In genomic region chr9:127738666-127739065, GRCh38 we compare ENCODE assay signal across 19 cellular contexts. TPM values are rescaled to one million over a fixed set of nuclear protein-coding genes. Genes with fewer than 3 reads are reported as not detected.
DNase-seq lines count a peak whose midpoint lies in the region; ATAC-seq, FAIRE-seq and TF ChIP-seq lines count a peak whose summit lies in the region.
"Had no signal": no experiment of that assay in that cellular context is flagged by ENCODE, and none has a peak within 500 bp of the region (broad histone marks: within the 10 kb centered on the region; RNA-seq: fewer than 3 reads in every experiment).

No MANE protein-coding gene starts in this region.

- DNase-seq in OCI-LY7 (ENCODE audit: low spot score): no peak
- DNase-seq in endothelial cell (ENCODE audit: low spot score): no peak
- no peak for DNase-seq in natural killer cell
- no peak for DNase-seq in GM10248 (ENCODE audit: extremely low spot score)
- no peak for DNase-seq in stimulated activated CD8-positive, alpha-beta memory T cell treated with anti-CD3 and anti-CD28 coated beads, Interleukin-4, amount 100 ng/mL, for 48 hours
- DNase-seq in kidney: no peak
- DNase-seq: ACHN, DMS53, GF-D8, HCEC 1CT, HFFc6 had no signal

- TF ChIP-seq CTCF in OCI-LY7 (conservative IDR thresholded peaks at IDR 0.05; ENCODE audit: low read length): no peak
- no peak for TF ChIP-seq CTCF in endothelial cell (IDR thresholded peaks at IDR 0.05; ENCODE audit: unreplicated experiment)
- no peak for TF ChIP-seq CTCF in natural killer cell (IDR thresholded peaks at IDR 0.05)
- no peak for TF ChIP-seq CTCF in GM10248 (IDR thresholded peaks at IDR 0.05; ENCODE audit: control extremely low read depth, extremely low read depth, low read depth, missing control alignments)
- no peak for TF ChIP-seq CTCF in kidney (IDR thresholded peaks at IDR 0.05; ENCODE audit: borderline replicate concordance, extremely low read depth, insufficient read depth)

- no peak overlapping the region for H3K27ac ChIP-seq in BLaER1
- no peak overlapping the region for H3K27ac ChIP-seq in OCI-LY7 (ENCODE audit: low read depth, low read length, poor library complexity, severe bottlenecking)
- no peak overlapping the region for H3K27ac ChIP-seq in kidney (ENCODE audit: low read depth in 2 of 2, low read length in 2 of 2)
- H3K27ac ChIP-seq: C4-2B had no signal

- CTCF ChIA-PET in OCI-LY7 (lab: Charles Lee; ENCODE audit: unreplicated experiment): no interaction called here
- CTCF ChIA-PET in GM10248 (lab: Yijun Ruan, JAX): interaction anchor here (1.0 to 1.4 kb wide), 2 partner anchors 46 to 131 kb away, joined by 3 to 5 read pairs; no protein-coding TSS in a partner anchor

- H3K27ac Mint-ChIP-seq in endothelial cell (ENCODE audit: unreplicated experiment) (no peak overlapping the region), natural killer cell (peak overlapping the region; percentile 93 to 96)
- H3K27ac Mint-ChIP-seq: HFFc6 had no signal

- H3K4me1 ChIP-seq in BLaER1 (peaks cover 30% of the 10 kb centered on the region), OCI-LY7 (ENCODE audit: insufficient read depth, low read length, poor library complexity, severe bottlenecking) (peaks cover 17% of the 10 kb centered on the region), kidney (ENCODE audit: control insufficient read depth in 1 of 2, insufficient read depth in 1 of 2, low read depth in 1 of 2, low read length in 2 of 2) (peaks cover 7 to 13% of the 10 kb centered on the region in 2 donors)

- no peaks in the 10 kb centered on the region for H3K27me3 ChIP-seq in BLaER1

- POLR2A ChIA-PET in OCI-LY7 (lab: Charles Lee) (no interaction called here), GM10248 (lab: Yijun Ruan, JAX) (no interaction called here)

- no peaks in the 10 kb centered on the region for H3K79me2 ChIP-seq in OCI-LY7 (ENCODE audit: insufficient read depth, low read depth, low read length)

- H3K36me3 Mint-ChIP-seq in endothelial cell (ENCODE audit: low read depth, unreplicated experiment) (peaks cover 34% of the 10 kb centered on the region), natural killer cell (peaks cover 8% of the 10 kb centered on the region)

- no peak overlapping the region for H3K4me2 ChIP-seq in BLaER1
- no peak overlapping the region for H3K4me2 ChIP-seq in OCI-LY7 (ENCODE audit: low read length)

- H3K4me1 Mint-ChIP-seq in endothelial cell (ENCODE audit: unreplicated experiment) (peaks cover 25% of the 10 kb centered on the region), natural killer cell (peaks cover 5 to 21% of the 10 kb centered on the region in 2 donors)

- intact Hi-C loops in OCI-LY7 (cut with micrococcal nuclease; ENCODE audit: unreplicated experiment): no loop called here
- intact Hi-C loops in natural killer cell (cut with micrococcal nuclease): loop anchor here (5.0 to 10.0 kb wide), 2 partner anchors 124 to 184 kb away; partner anchors contain the start of gene STXBP1
- intact Hi-C loops in kidney (cut with DNase I): no loop called here

- peaks cover 37% of the 10 kb centered on the region for H4K20me1 ChIP-seq in BLaER1
- no peaks in the 10 kb centered on the region for H4K20me1 ChIP-seq in OCI-LY7 (ENCODE audit: insufficient read depth, low read length)

- H3K4me3 ChIP-seq in BLaER1: no peak overlapping the region
- no peak overlapping the region for H3K4me3 ChIP-seq in OCI-LY7 (ENCODE audit: low read depth, low read length, poor library complexity, severe bottlenecking)
- H3K4me3 ChIP-seq in kidney (ENCODE audit: low read length in 2 of 2): no peak overlapping the region

- H3K4me3 Mint-ChIP-seq in endothelial cell (ENCODE audit: unreplicated experiment) (peak overlapping the region; percentile 47), natural killer cell (no peak overlapping the region)
- H3K4me3 Mint-ChIP-seq: HFFc6 had no signal

- peaks cover 60% of the 10 kb centered on the region for H3K36me3 ChIP-seq in BLaER1
- H3K36me3 ChIP-seq in OCI-LY7 (ENCODE audit: insufficient read depth, low read length): peaks cover 49% of the 10 kb centered on the region
- H3K36me3 ChIP-seq in kidney (ENCODE audit: control insufficient read depth in 1 of 2, insufficient read depth in 2 of 2, low read length in 2 of 2): no peaks in the 10 kb centered on the region

- no peak for FAIRE-seq in kidney (lab: Jason Lieb, UNC)
- FAIRE-seq: GM19239, HepG2, HTR-8/SVneo had no signal

- no peak overlapping the region for H2AFZ ChIP-seq in OCI-LY7 (ENCODE audit: low read length)

- no peaks in the 10 kb centered on the region for H3K9me3 ChIP-seq in BLaER1
- H3K9me3 ChIP-seq in OCI-LY7 (ENCODE audit: low read length): no peaks in the 10 kb centered on the region
- no peaks in the 10 kb centered on the region for H3K9me3 ChIP-seq in kidney (ENCODE audit: control insufficient read depth in 1 of 2, low read length in 2 of 2)

- H3K9ac ChIP-seq in BLaER1 (peak overlapping the region; percentile 27; the same call in 1 of the 2 replicates), kidney (ENCODE audit: low read length in 2 of 2) (no peak overlapping the region)

- H3K9me3 Mint-ChIP-seq in endothelial cell (ENCODE audit: unreplicated experiment) (no peaks in the 10 kb centered on the region), natural killer cell (no peaks in the 10 kb centered on the region)
- H3K9me3 Mint-ChIP-seq: HFFc6 had no signal

- H3K27me3 Mint-ChIP-seq in endothelial cell (ENCODE audit: unreplicated experiment): peaks cover 22% of the 10 kb centered on the region
- H3K27me3 Mint-ChIP-seq in natural killer cell (ENCODE audit: low read depth in 2 of 2): no peaks in the 10 kb centered on the region

- BruUV-seq in OCI-LY7 (replicated peaks; lab: Mats Ljungman, UMichigan): TSS peak; percentile 40

- H3K9me2 ChIP-seq in OCI-LY7 (ENCODE audit: insufficient read depth, low read length): no peaks in the 10 kb centered on the region

- no peak for ATAC-seq in natural killer cell
- no peak for ATAC-seq in GM18867 (IDR thresholded peaks at IDR 0.05; ENCODE audit: unreplicated experiment)
- ATAC-seq: HepG2 had no signal

RNA-seq across cellular contexts. Expression of gene TOR2A, which starts 3.6 kb away (rescaled TPM):
- 8.9 and 13.9 TPM in 2 replicates for total RNA-seq in OCI-LY7 (2014; rRNA removed; shearing (Covaris generic))
- 17.9 and 21.6 TPM in 2 replicates for total RNA-seq in OCI-LY7 (2022)
- total RNA-seq in endothelial cell (ENCODE audit: unreplicated experiment): 29.1 TPM
- 10 to 100 TPM; 20.9 to 27.8 (median 23.7) TPM for total RNA-seq in natural killer cell
- 12.7 TPM for total RNA-seq in kidney
- polyA plus RNA-seq in kidney (ENCODE audit: insufficient read depth, low read depth, low replicate concordance): 14.5 TPM

RNA-seq across cellular contexts. Expression of gene TTC16, which starts 22.8 kb away (rescaled TPM):
- not detected in 2 replicates for total RNA-seq in OCI-LY7 (2014; rRNA removed; shearing (Covaris generic))
- total RNA-seq in OCI-LY7 (2022) (not detected in 2 replicates), endothelial cell (ENCODE audit: unreplicated experiment) (0.08 TPM), natural killer cell (10 to 100 TPM; 15.5 to 23.0 (median 21.5) TPM), kidney (0.72 TPM)
- 0.32 TPM for polyA plus RNA-seq in kidney (ENCODE audit: insufficient read depth, low read depth, low replicate concordance)
- total RNA-seq: H4, HepG2, HFFc6 had no signal
- polyA plus RNA-seq: HepG2 had no signal

RNA-seq across cellular contexts. Expression of gene PTRH1, which starts 23.2 kb away (rescaled TPM):
- total RNA-seq in OCI-LY7 (2014; rRNA removed; shearing (Covaris generic)): 11.1 and 12.4 TPM in 2 replicates
- total RNA-seq in OCI-LY7 (2022) (8.9 and 10.2 TPM in 2 replicates), endothelial cell (ENCODE audit: unreplicated experiment) (15.3 TPM), natural killer cell (10 to 100 TPM in 2 of 3 donors, 1 to 10 TPM in 1; 6.9 to 11.5 (median 11.0) TPM), kidney (20.5 TPM)
- polyA plus RNA-seq in kidney (ENCODE audit: insufficient read depth, low read depth, low replicate concordance): 41.3 TPM

RNA-seq across cellular contexts. Expression of gene CFAP157, which starts 31.9 kb away (rescaled TPM):
- total RNA-seq in OCI-LY7 (2014; rRNA removed; shearing (Covaris generic)): 0.22 TPM in 1 of 2 replicates, not detected in the other
- 0.13 TPM in 1 of 2 replicates, not detected in the other for total RNA-seq in OCI-LY7 (2022)
- total RNA-seq in endothelial cell (ENCODE audit: unreplicated experiment): 0.85 TPM
- total RNA-seq in natural killer cell: not detected
- total RNA-seq in kidney: 2.9 TPM
- 0.41 TPM for polyA plus RNA-seq in kidney (ENCODE audit: insufficient read depth, low read depth, low replicate concordance)
- total RNA-seq: A172, H4, HepG2 had no signal

RNA-seq across cellular contexts. Expression of gene SH2D3C, which starts 39.8 kb away (rescaled TPM):
- 38.5 and 40.0 TPM in 2 replicates for total RNA-seq in OCI-LY7 (2014; rRNA removed; shearing (Covaris generic))
- total RNA-seq in OCI-LY7 (2022): 39.1 and 45.7 TPM in 2 replicates
- 137 TPM for total RNA-seq in endothelial cell (ENCODE audit: unreplicated experiment)
- total RNA-seq in natural killer cell: 10 to 100 TPM; 42.8 to 86.8 (median 56.6) TPM
- total RNA-seq in kidney: 27.7 TPM
- polyA plus RNA-seq in kidney (ENCODE audit: insufficient read depth, low read depth, low replicate concordance): 13.7 TPM
- total RNA-seq: HepG2, HFFc6 had no signal
- polyA plus RNA-seq: HepG2 had no signal
